In genomic region chr21:35113064-35113463, GRCh38 we compare ENCODE assay signal across 15 cellular contexts.
DNase-seq lines count a peak whose midpoint lies in the region; ATAC-seq, FAIRE-seq and TF ChIP-seq lines count a peak whose summit lies in the region.
"Had no signal": no experiment of that assay in that cellular context is flagged by ENCODE, and none has a peak within 500 bp of the region (broad histone marks: within the 10 kb centered on the region; RNA-seq: fewer than 3 reads in every experiment).

No MANE protein-coding gene starts in this region.

- H3K36me3 Mint-ChIP-seq in activated naive CD4-positive, alpha-beta T cell treated with anti-CD3 and anti-CD28 coated beads, Interleukin-2, amount 50 U/mL, for 72 hours = peaks cover 4 to 16% of the 10 kb centered on the region in 2 donors
- no peaks in the 10 kb centered on the region for H3K36me3 Mint-ChIP-seq in astrocyte (ENCODE audit: low read depth, unreplicated experiment)
- H3K36me3 Mint-ChIP-seq: naive thymus-derived CD8-positive, alpha-beta T cell; WTC11 had no signal

- DNase-seq in activated naive CD4-positive, alpha-beta T cell treated with anti-CD3 and anti-CD28 coated beads, Interleukin-2, amount 50 U/mL, for 72 hours (ENCODE audit: low spot score in 2 of 2) = no peak
- DNase-seq in activated naive CD4-positive, alpha-beta T cell (lab: John Stamatoyannopoulos, UW) = no peak
- DNase-seq in M059J (ENCODE audit: low read depth) (peak; percentile 83), astrocyte (ENCODE audit: low read depth) (peak; percentile 10), smooth muscle cell (lab: John Stamatoyannopoulos, UW; ENCODE audit: unreplicated experiment) (no peak), left ventricle myocardium inferior (no peak), NCI-H1694 (lab: John Stamatoyannopoulos, UW) (no peak), NCI-H2029 (lab: John Stamatoyannopoulos, UW) (no peak)
- DNase-seq: lower lobe of right lung; naive thymus-derived CD8-positive, alpha-beta T cell; NCI-H187; NCI-H510A; OCI-M1; psoas muscle had no signal

- peaks cover 3 to 25% of the 10 kb centered on the region in 2 donors for H3K9me3 Mint-ChIP-seq in activated naive CD4-positive, alpha-beta T cell treated with anti-CD3 and anti-CD28 coated beads, Interleukin-2, amount 50 U/mL, for 72 hours
- H3K9me3 Mint-ChIP-seq in astrocyte (ENCODE audit: unreplicated experiment) = peaks cover 4% of the 10 kb centered on the region
- H3K9me3 Mint-ChIP-seq: naive thymus-derived CD8-positive, alpha-beta T cell had no signal

- H3K27ac ChIP-seq in astrocyte (ENCODE audit: low read depth, low read length) = no peak overlapping the region
- peak overlapping the region; percentile 4 for H3K27ac ChIP-seq in smooth muscle cell (ENCODE audit: low read depth)
- H3K27ac ChIP-seq in left ventricle myocardium inferior (replicated peaks) = no peak overlapping the region
- H3K27ac ChIP-seq: lower lobe of right lung, psoas muscle had no signal

- intact Hi-C loops in left ventricle myocardium inferior (cut with micrococcal nuclease) = no loop called here

- 35% methylated on average over 2 of the region's 2 CpGs for WGBS in smooth muscle cell (ENCODE audit: low lambda C conversion rate)

- TF ChIP-seq CTCF in astrocyte (IDR thresholded peaks at IDR 0.05; ENCODE audit: insufficient read depth, low read depth, low read length) = no peak
- no peak for TF ChIP-seq CTCF in smooth muscle cell (IDR thresholded peaks at IDR 0.05; ENCODE audit: borderline replicate concordance, insufficient read depth, poor library complexity, severe bottlenecking)
- TF ChIP-seq CTCF in left ventricle myocardium inferior (IDR thresholded peaks at IDR 0.05; ENCODE audit: borderline replicate concordance) = no peak

- FAIRE-seq in astrocyte (lab: Jason Lieb, UNC) = no peak

- H4K20me1 ChIP-seq in astrocyte (ENCODE audit: insufficient read depth, low read length) (no peaks in the 10 kb centered on the region), smooth muscle cell (ENCODE audit: low read depth) (no peaks in the 10 kb centered on the region)

- H3K4me1 ChIP-seq in astrocyte (ENCODE audit: insufficient read depth, low read length) (no peaks in the 10 kb centered on the region), smooth muscle cell (ENCODE audit: low read depth) (no peaks in the 10 kb centered on the region), left ventricle myocardium inferior (no peaks in the 10 kb centered on the region)
- H3K4me1 ChIP-seq: lower lobe of right lung had no signal

- ATAC-seq in activated naive CD4-positive, alpha-beta T cell treated with anti-CD3 and anti-CD28 coated beads, Interleukin-2, amount 50 U/mL, for 72 hours = peak; percentile 52 to 82
- ATAC-seq: lower lobe of right lung; naive thymus-derived CD8-positive, alpha-beta T cell; psoas muscle; WTC11 had no signal

- no peaks in the 10 kb centered on the region for H3F3A ChIP-seq in smooth muscle cell (ENCODE audit: low read depth)

- no peaks in the 10 kb centered on the region for H3K79me2 ChIP-seq in astrocyte (ENCODE audit: insufficient read depth, low read length)
- H3K79me2 ChIP-seq in smooth muscle cell (ENCODE audit: low read depth) = no peaks in the 10 kb centered on the region

- no peaks in the 10 kb centered on the region for H3K27me3 Mint-ChIP-seq in astrocyte (ENCODE audit: low read depth, unreplicated experiment)
- H3K27me3 Mint-ChIP-seq: naive thymus-derived CD8-positive, alpha-beta T cell had no signal

- no peak overlapping the region for H3K4me3 Mint-ChIP-seq in astrocyte (ENCODE audit: unreplicated experiment)
- H3K4me3 Mint-ChIP-seq: naive thymus-derived CD8-positive, alpha-beta T cell; WTC11 had no signal

- H3K27me3 ChIP-seq in astrocyte (ENCODE audit: insufficient read depth, low read length) (no peaks in the 10 kb centered on the region), smooth muscle cell (ENCODE audit: low read depth) (no peaks in the 10 kb centered on the region), left ventricle myocardium inferior (ENCODE audit: low read depth) (peaks cover 90% of the 10 kb centered on the region)

- no peak overlapping the region for H3K4me2 ChIP-seq in astrocyte (ENCODE audit: low read length)
- H3K4me2 ChIP-seq in smooth muscle cell = peak overlapping the region; percentile 35

- H3K36me3 ChIP-seq in astrocyte (ENCODE audit: insufficient read depth, low read length) = no peaks in the 10 kb centered on the region
- H3K36me3 ChIP-seq in smooth muscle cell (ENCODE audit: low read depth) = no peaks in the 10 kb centered on the region
- H3K36me3 ChIP-seq in left ventricle myocardium inferior = no peaks in the 10 kb centered on the region
- H3K36me3 ChIP-seq: lower lobe of right lung had no signal

- H3K9me3 ChIP-seq in astrocyte (ENCODE audit: insufficient read depth, low read depth, low read length) (no peaks in the 10 kb centered on the region), smooth muscle cell (replicated peaks; ENCODE audit: low read depth) (no peaks in the 10 kb centered on the region), left ventricle myocardium inferior (replicated peaks) (no peaks in the 10 kb centered on the region)
- H3K9me3 ChIP-seq: lower lobe of right lung, psoas muscle had no signal

- H3K9ac ChIP-seq in astrocyte (ENCODE audit: low read length) = no peak overlapping the region
- H3K9ac ChIP-seq in smooth muscle cell (ENCODE audit: low read depth) = no peak overlapping the region

- H3K4me1 Mint-ChIP-seq in astrocyte (ENCODE audit: low read depth, unreplicated experiment) = peaks cover 5% of the 10 kb centered on the region
- H3K4me1 Mint-ChIP-seq: WTC11 had no signal

- H3K4me3 ChIP-seq in astrocyte (ENCODE audit: insufficient read depth, low read depth, low read length) (no peak overlapping the region), smooth muscle cell (no peak overlapping the region), left ventricle myocardium inferior (no peak overlapping the region)
- H3K4me3 ChIP-seq: lower lobe of right lung, psoas muscle had no signal

- peak overlapping the region in 1 of 2 donors; percentile 21 for H3K27ac Mint-ChIP-seq in activated naive CD4-positive, alpha-beta T cell treated with anti-CD3 and anti-CD28 coated beads, Interleukin-2, amount 50 U/mL, for 72 hours
- H3K27ac Mint-ChIP-seq in astrocyte (ENCODE audit: unreplicated experiment) = no peak overlapping the region
- H3K27ac Mint-ChIP-seq: naive thymus-derived CD8-positive, alpha-beta T cell; WTC11 had no signal

- H2AFZ ChIP-seq in astrocyte (ENCODE audit: low read depth, low read length) (no peak overlapping the region), smooth muscle cell (ENCODE audit: low read depth) (peak overlapping the region; percentile 47)

Comparison
In these comparisons a context has a peak if more than half of its experiments do, and no peak if none do; other contexts are left out.
1. DNase-seq: peak in M059J (single experiment) and astrocyte (single experiment); none in activated naive CD4-positive, alpha-beta T cell treated with anti-CD3 and anti-CD28 coated beads, Interleukin-2, amount 50 U/mL, for 72 hours (0 of 2), activated naive CD4-positive, alpha-beta T cell (0 of 4), smooth muscle cell (single experiment), left ventricle myocardium inferior (single experiment), NCI-H1694 (single experiment) and NCI-H2029 (single experiment).